In the genomic region with DNA sequence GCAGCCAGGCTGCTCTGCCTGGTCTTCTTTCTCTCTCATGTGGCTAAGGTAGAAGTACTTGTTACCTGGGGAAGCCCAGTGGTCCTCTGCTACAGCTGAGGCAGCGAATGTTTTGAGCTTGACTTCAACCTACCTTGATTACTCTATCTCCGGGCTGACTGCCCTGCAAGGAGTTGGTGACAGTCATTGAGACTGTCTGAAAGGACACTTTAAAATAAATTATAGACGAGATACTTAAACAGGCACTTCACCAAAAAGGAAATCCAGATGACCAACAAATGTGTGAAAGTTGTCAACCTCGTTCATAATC, we compare ENCODE assay signal across 1 cellular context.
TF ChIP-seq lines count a peak whose summit lies in the region.

No MANE protein-coding gene starts in this region.

TF ChIP-seq in SK-N-SH, 30 proteins besides CTCF, POLR2A, EP300 and RAD21 (continued from another document):
- TF ChIP-seq, protein P1, sequence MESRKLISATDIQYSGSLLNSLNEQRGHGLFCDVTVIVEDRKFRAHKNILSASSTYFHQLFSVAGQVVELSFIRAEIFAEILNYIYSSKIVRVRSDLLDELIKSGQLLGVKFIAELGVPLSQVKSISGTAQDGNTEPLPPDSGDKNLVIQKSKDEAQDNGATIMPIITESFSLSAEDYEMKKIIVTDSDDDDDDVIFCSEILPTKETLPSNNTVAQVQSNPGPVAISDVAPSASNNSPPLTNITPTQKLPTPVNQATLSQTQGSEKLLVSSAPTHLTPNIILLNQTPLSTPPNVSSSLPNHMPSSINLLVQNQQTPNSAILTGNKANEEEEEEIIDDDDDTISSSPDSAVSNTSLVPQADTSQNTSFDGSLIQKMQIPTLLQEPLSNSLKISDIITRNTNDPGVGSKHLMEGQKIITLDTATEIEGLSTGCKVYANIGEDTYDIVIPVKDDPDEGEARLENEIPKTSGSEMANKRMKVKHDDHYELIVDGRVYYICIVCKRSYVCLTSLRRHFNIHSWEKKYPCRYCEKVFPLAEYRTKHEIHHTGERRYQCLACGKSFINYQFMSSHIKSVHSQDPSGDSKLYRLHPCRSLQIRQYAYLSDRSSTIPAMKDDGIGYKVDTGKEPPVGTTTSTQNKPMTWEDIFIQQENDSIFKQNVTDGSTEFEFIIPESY (IDR thresholded peaks at IDR 0.05; ENCODE audit: borderline replicate concordance, low read depth) = no peak
- TF ChIP-seq POLR2AphosphoS5 (IDR thresholded peaks at IDR 0.05; ENCODE audit: low read depth, low read length) (no peak), TCF12 (IDR thresholded peaks at IDR 0.05) (no peak), CHD2 (IDR thresholded peaks at IDR 0.05; ENCODE audit: low read length, partially characterized antibody) (no peak), ELF1 (IDR thresholded peaks at IDR 0.05) (no peak), YY1 (IDR thresholded peaks at IDR 0.05; ENCODE audit: low read depth) (no peak), EZH2phosphoT487 (IDR thresholded peaks at IDR 0.05; ENCODE audit: borderline replicate concordance, low read depth) (no peak)
